In the genomic region with DNA sequence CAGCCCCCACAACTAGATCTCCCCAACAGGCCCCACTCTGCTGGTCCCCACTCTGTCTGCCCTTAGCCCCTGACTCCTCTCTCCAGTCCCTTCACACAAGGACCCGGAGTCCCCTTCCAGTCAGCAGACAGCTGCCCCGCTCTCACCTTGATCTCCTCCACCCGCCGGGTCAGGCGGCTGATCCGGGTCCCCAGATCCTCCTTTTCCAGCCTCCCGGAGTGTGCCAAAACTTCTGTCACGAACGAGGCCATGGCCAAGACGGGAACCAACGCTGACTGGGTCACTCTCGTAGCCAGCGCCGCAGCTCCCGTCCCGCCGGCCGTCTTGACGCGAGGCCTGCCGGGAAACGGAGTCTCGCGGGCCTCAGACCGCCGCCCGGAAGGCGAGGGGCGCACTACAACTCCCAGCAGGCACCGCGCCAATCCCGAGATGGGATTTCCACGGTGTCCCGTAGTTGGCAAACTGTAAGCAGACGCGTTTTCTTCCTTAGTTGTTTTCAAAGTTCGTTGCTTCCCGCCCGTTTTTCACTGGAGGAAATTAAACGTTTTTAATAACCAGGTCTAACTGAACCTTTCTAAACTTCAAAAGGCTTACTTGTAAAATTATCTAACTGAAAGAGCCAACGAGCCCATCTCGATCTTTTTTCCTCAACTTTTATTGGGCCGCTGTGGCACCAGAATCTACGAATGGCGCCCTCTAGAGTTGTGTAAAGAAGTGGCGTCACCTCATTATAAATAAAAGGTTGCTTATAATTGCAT, we compare ENCODE assay signal across 8 cellular contexts. TPM values are rescaled to one million over a fixed set of nuclear protein-coding genes. Genes with fewer than 3 reads are reported as not detected.
DNase-seq lines count a peak whose midpoint lies in the region; ATAC-seq and TF ChIP-seq lines count a peak whose summit lies in the region.

A gene with protein sequence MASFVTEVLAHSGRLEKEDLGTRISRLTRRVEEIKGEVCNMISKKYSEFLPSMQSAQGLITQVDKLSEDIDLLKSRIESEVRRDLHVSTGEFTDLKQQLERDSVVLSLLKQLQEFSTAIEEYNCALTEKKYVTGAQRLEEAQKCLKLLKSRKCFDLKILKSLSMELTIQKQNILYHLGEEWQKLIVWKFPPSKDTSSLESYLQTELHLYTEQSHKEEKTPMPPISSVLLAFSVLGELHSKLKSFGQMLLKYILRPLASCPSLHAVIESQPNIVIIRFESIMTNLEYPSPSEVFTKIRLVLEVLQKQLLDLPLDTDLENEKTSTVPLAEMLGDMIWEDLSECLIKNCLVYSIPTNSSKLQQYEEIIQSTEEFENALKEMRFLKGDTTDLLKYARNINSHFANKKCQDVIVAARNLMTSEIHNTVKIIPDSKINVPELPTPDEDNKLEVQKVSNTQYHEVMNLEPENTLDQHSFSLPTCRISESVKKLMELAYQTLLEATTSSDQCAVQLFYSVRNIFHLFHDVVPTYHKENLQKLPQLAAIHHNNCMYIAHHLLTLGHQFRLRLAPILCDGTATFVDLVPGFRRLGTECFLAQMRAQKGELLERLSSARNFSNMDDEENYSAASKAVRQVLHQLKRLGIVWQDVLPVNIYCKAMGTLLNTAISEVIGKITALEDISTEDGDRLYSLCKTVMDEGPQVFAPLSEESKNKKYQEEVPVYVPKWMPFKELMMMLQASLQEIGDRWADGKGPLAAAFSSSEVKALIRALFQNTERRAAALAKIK (minus strand): TSS at position 277 of the 758 bp plus-strand sequence. CDS start 26 bp downstream, at position 251.

- TF ChIP-seq CTCF in prostate gland (IDR thresholded peaks at IDR 0.05), result peak; percentile 75 to 89 (median 80)

- H3K9me3 ChIP-seq in prostate gland, result no peaks in the 10 kb centered on the region

- no peaks in the 10 kb centered on the region for H3K36me3 ChIP-seq in prostate gland
- H3K36me3 ChIP-seq in urinary bladder (ENCODE audit: insufficient read depth), result peaks cover 3% of the 10 kb centered on the region

- peak; percentile 61 for TF ChIP-seq POLR2A in prostate gland (IDR thresholded peaks at IDR 0.05)

- no peaks in the 10 kb centered on the region for H3K4me1 ChIP-seq in prostate gland (replicated peaks)
- H3K4me1 ChIP-seq in urinary bladder (ENCODE audit: insufficient read depth), result no peaks in the 10 kb centered on the region

- intact Hi-C loops in left ventricle myocardium superior (cut with micrococcal nuclease) (no loop called here), prostate gland (cut with DNase I) (loop anchor here (10.0 kb wide), 1 partner anchor 101 kb away; a partner anchor contains a TSS)

- H3K27me3 ChIP-seq in prostate gland (replicated peaks; ENCODE audit: insufficient read depth), result no peaks in the 10 kb centered on the region

- DNase-seq in NCI-H187 (lab: John Stamatoyannopoulos, UW) (peak; percentile 80 to 95), T-helper 2 cell (peak; percentile 85 to 97 (median 89)), anterior cingulate cortex (lab: John Stamatoyannopoulos, UW) (peak; percentile 75 to 98 (median 92)), left ventricle myocardium superior (peak; percentile 99), prostate gland (ENCODE audit: low spot score) (peak; percentile 96)

- H3K27ac ChIP-seq in prostate gland (peak within 1 kb of the TSS; percentile 77 to 82), urinary bladder (ENCODE audit: low read depth) (peak within 1 kb of the TSS; percentile 58)

- under 1% methylated on average over 46 of the region's 46 CpGs for WGBS in prostate gland
- under 1% methylated on average over 46 of the region's 46 CpGs for WGBS in urinary bladder

- ATAC-seq in GM18499 (IDR thresholded peaks at IDR 0.05; ENCODE audit: insufficient read depth, unreplicated experiment), result peak; percentile 85
- peak; percentile 98 for ATAC-seq in HG02943 (IDR thresholded peaks at IDR 0.05; ENCODE audit: low read depth, unreplicated experiment)
- peak; percentile 96 for ATAC-seq in left ventricle myocardium superior

- H3K4me3 ChIP-seq in prostate gland (peak within 1 kb of the TSS; percentile 73 to 77), urinary bladder (ENCODE audit: low read depth, low read length) (peak within 1 kb of the TSS; percentile 60)

RNA-seq across cellular contexts. Expression of the gene that starts here (rescaled TPM):
- 10.7 TPM for total RNA-seq in left ventricle myocardium superior
- total RNA-seq in prostate gland, result 10 to 100 TPM; 10.2 to 11.6 TPM
- 28.0 TPM for total RNA-seq in urinary bladder
- polyA plus RNA-seq in urinary bladder, result 7.9 TPM

Comparison
In these comparisons a context has a peak if more than half of its experiments do, and no peak if none do; other contexts are left out.
1. Peak in every context shown above with its lines: DNase-seq, ATAC-seq, H3K4me3 ChIP-seq and H3K27ac ChIP-seq.